In genomic region chr9:6733831-6734230, GRCh38 we compare ENCODE assay signal across 32 cellular contexts.
"Had no signal": no experiment of that assay in that cellular context is flagged by ENCODE, and none has a peak within 500 bp of the region (broad histone marks: within the 10 kb centered on the region; RNA-seq: fewer than 3 reads in every experiment).

No MANE protein-coding gene starts in this region.

- DNase-seq: activated B cell treated with CpG ODN at 0.5 μM for 24 hours; activated CD4-positive, alpha-beta T cell treated with anti-CD3 and anti-CD28 coated beads for 48 hours; activated CD4-positive, alpha-beta T cell treated with anti-CD3 and anti-CD28 coated beads, Interleukin-2, amount 50 U/mL, for 1 hour; activated CD4-positive, alpha-beta T cell treated with anti-CD3 and anti-CD28 coated beads, Interleukin-2, amount 50 U/mL, for 48 hours; activated CD8-positive, alpha-beta memory T cell treated with anti-CD3 and anti-CD28 coated beads for 24 hours; activated CD8-positive, alpha-beta T cell treated with anti-CD3 and anti-CD28 coated beads for 36 hours; activated effector memory CD4-positive, alpha-beta T cell treated with Interleukin-2 at 50 U/mL for 16 hours; activated gamma-delta T cell treated with Interleukin-2 at 50 U/mL for 16 hours; activated naive CD4-positive, alpha-beta T cell treated with anti-CD3 and anti-CD28 coated beads, Interleukin-2, amount 50 U/mL, for 16 hours; activated naive CD4-positive, alpha-beta T cell treated with Interleukin-2 at 50 U/mL for 16 hours; activated T-cell treated with anti-CD3 and anti-CD28 coated beads, Interleukin-2, amount 50 U/mL, for 4 hours; amniotic stem cell; anterior cingulate cortex; brain microvascular endothelial cell; dorsolateral prefrontal cortex; effector memory CD4-positive, alpha-beta T cell; endodermal cell; foreskin keratinocyte; gastrocnemius medialis; glutamatergic neuron; T-helper 1 cell; T-helper 17 cell; T1000; WERI-Rb-1 had no signal

- H3K4me1 ChIP-seq: foreskin keratinocyte, gastrocnemius medialis had no signal

- H3K36me3 Mint-ChIP-seq: activated naive CD8-positive, alpha-beta T cell had no signal

- H3K4me1 Mint-ChIP-seq: activated T-helper 17 cell treated with anti-CD3 and anti-CD28 coated beads, Interleukin-2, amount 50 U/mL, for 72 hours; central memory CD8-positive, alpha-beta T cell; endodermal cell; T-helper 17 cell had no signal

- H3K27ac ChIP-seq: brain microvascular endothelial cell, coronary artery, dorsolateral prefrontal cortex, foreskin keratinocyte, gastrocnemius medialis, WERI-Rb-1 had no signal

- H3K27ac Mint-ChIP-seq: activated B cell treated with CpG ODN at 0.5 μM for 24 hours; activated CD8-positive, alpha-beta T cell treated with anti-CD3 and anti-CD28 coated beads for 36 hours; activated naive CD8-positive, alpha-beta T cell; activated T-helper 17 cell treated with anti-CD3 and anti-CD28 coated beads, Interleukin-2, amount 50 U/mL, for 72 hours; dendritic cell treated with granulocyte-macrophage colony-stimulating factor and Interleukin-4, amounts not matched to agents 40 ng/mL and 50 ng/mL, for 4 days; endodermal cell; T-helper 17 cell; T-helper 2 cell treated with Interferon-gamma antibody and Interleukin-4, amounts not matched to agents 5 μg/mL and 100 μg/mL, for 36 hours had no signal

- H3K9me3 ChIP-seq: gastrocnemius medialis had no signal

- H3K9me3 Mint-ChIP-seq: activated CD8-positive, alpha-beta T cell treated with anti-CD3 and anti-CD28 coated beads for 36 hours; activated T-cell treated with anti-CD3 and anti-CD28 coated beads, Interleukin-2, amount 50 U/mL, for 4 hours; activated T-helper 17 cell treated with anti-CD3 and anti-CD28 coated beads, Interleukin-2, amount 50 U/mL, for 72 hours; central memory CD8-positive, alpha-beta T cell; dendritic cell treated with granulocyte-macrophage colony-stimulating factor and Interleukin-4, amounts not matched to agents 40 ng/mL and 50 ng/mL, for 4 days; T-helper 2 cell treated with Interferon-gamma antibody and Interleukin-4, amounts not matched to agents 5 μg/mL and 100 μg/mL, for 36 hours had no signal

- H3K4me3 ChIP-seq: coronary artery, dorsolateral prefrontal cortex, gastrocnemius medialis had no signal

- H3K27me3 Mint-ChIP-seq: activated B cell treated with CpG ODN at 0.5 μM for 24 hours; activated CD8-positive, alpha-beta T cell treated with anti-CD3 and anti-CD28 coated beads for 36 hours; activated naive CD8-positive, alpha-beta T cell; activated T-helper 17 cell treated with anti-CD3 and anti-CD28 coated beads, Interleukin-2, amount 50 U/mL, for 72 hours; central memory CD8-positive, alpha-beta T cell; T-helper 17 cell had no signal

- H3K36me3 ChIP-seq: brain microvascular endothelial cell, gastrocnemius medialis, WERI-Rb-1 had no signal

- ATAC-seq: activated CD4-positive, CD25-positive, alpha-beta regulatory T cell treated with anti-CD3 and anti-CD28 coated beads, Interleukin-2, amount 50 U/mL, for 24 hours; activated CD8-positive, alpha-beta T cell treated with anti-CD3 and anti-CD28 coated beads for 36 hours; activated T-cell treated with anti-CD3 and anti-CD28 coated beads, Interleukin-2, amount 50 U/mL, for 4 hours; activated T-helper 17 cell treated with anti-CD3 and anti-CD28 coated beads, Interleukin-2, amount 50 U/mL, for 72 hours; esophagus mucosa; foreskin keratinocyte; gastrocnemius medialis; T-helper 17 cell had no signal

- H3K4me3 Mint-ChIP-seq: activated B cell treated with CpG ODN at 0.5 μM for 24 hours; activated CD8-positive, alpha-beta T cell treated with anti-CD3 and anti-CD28 coated beads for 36 hours; activated naive CD8-positive, alpha-beta T cell; activated T-cell treated with anti-CD3 and anti-CD28 coated beads, Interleukin-2, amount 50 U/mL, for 4 hours; activated T-helper 17 cell treated with anti-CD3 and anti-CD28 coated beads, Interleukin-2, amount 50 U/mL, for 72 hours; central memory CD8-positive, alpha-beta T cell; dendritic cell treated with granulocyte-macrophage colony-stimulating factor and Interleukin-4, amounts not matched to agents 40 ng/mL and 50 ng/mL, for 4 days; endodermal cell; T-helper 17 cell; T-helper 2 cell treated with Interferon-gamma antibody and Interleukin-4, amounts not matched to agents 5 μg/mL and 100 μg/mL, for 36 hours had no signal

- H3K27me3 ChIP-seq: brain microvascular endothelial cell, dorsolateral prefrontal cortex, foreskin keratinocyte, gastrocnemius medialis had no signal
